ENCODE assay signal across 8 cellular contexts in the genomic region with DNA sequence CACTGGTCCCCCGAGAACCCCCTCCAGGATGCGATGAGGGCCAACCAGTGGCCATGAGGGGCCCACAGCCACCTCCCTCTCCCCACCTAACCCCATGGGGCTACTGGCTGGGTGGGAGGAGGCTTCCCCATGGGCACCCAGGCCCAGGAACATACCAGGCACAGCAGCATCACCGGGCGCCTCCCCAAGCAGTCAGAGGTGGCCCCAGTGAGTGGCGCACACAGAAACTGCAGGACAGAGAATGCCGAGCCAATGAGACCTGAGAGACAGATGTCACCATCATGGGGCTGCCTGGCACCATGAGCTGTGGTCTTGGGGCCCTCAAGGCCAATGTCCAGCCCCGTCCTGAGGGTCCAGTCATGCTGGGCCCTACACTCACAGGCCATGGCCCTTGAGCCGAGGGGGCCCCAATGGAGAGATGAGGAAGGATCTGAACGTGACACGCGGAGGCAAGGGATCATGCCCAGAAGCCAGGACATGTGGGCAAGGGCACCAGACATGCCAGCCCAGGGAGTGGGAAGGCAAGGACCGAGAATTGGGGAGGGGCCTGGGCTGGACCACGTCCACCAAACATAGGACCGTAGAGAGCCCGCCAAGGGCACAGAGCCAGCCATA. TPM values are rescaled to one million over a fixed set of nuclear protein-coding genes. Genes with fewer than 3 reads are reported as not detected.
DNase-seq lines count a peak whose midpoint lies in the region; ATAC-seq and TF ChIP-seq lines count a peak whose summit lies in the region.

No MANE protein-coding gene starts in this region.

- H3K4me3 ChIP-seq in left ventricle myocardium inferior = peak overlapping the region; percentile 84

- H3K27ac ChIP-seq in left ventricle myocardium inferior (replicated peaks) = peak overlapping the region; percentile 86

- ATAC-seq in activated T-cell treated with anti-CD3 and anti-CD28 coated beads, Interleukin-2, amount 50 U/mL, for 4 hours = no peak
- no peak for ATAC-seq in stimulated activated naive CD8-positive, alpha-beta T cell treated with anti-CD3 and anti-CD28 coated beads, Interleukin-15, amount 100 ng/mL, for 72 hours

- no peak for TF ChIP-seq CTCF in left ventricle myocardium inferior (IDR thresholded peaks at IDR 0.05; ENCODE audit: borderline replicate concordance)

- H3K4me3 Mint-ChIP-seq in activated T-cell treated with anti-CD3 and anti-CD28 coated beads, Interleukin-2, amount 50 U/mL, for 4 hours = peak overlapping the region; percentile 93
- H3K4me3 Mint-ChIP-seq in stimulated activated naive CD8-positive, alpha-beta T cell treated with anti-CD3 and anti-CD28 coated beads, Interleukin-15, amount 100 ng/mL, for 72 hours = peak overlapping the region; percentile 90 to 93

- DNase-seq in DMS53 (lab: John Stamatoyannopoulos, UW) = peak; percentile 54
- no peak for DNase-seq in DMS53 treated with DMSO at 0.1 percent for 48 hours (lab: John Stamatoyannopoulos, UW; ENCODE audit: unreplicated experiment)
- DNase-seq in activated T-cell treated with anti-CD3 and anti-CD28 coated beads, Interleukin-2, amount 50 U/mL, for 4 hours = no peak
- peak; percentile 18 for DNase-seq in left ventricle myocardium inferior
- peak in 1 of 2 donors; percentile 30 for DNase-seq in stimulated activated naive CD8-positive, alpha-beta T cell treated with anti-CD3 and anti-CD28 coated beads, Interleukin-15, amount 100 ng/mL, for 72 hours
- DNase-seq in DMS 273 (lab: John Stamatoyannopoulos, UW; ENCODE audit: unreplicated experiment) = no peak
- DNase-seq in NCI-H345 treated with DMSO at 0.1 percent for 48 hours (lab: John Stamatoyannopoulos, UW; ENCODE audit: unreplicated experiment) = no peak
- DNase-seq in NCI-H345 (lab: John Stamatoyannopoulos, UW) = no peak

- H3K4me1 Mint-ChIP-seq in activated T-cell treated with anti-CD3 and anti-CD28 coated beads, Interleukin-2, amount 50 U/mL, for 4 hours (ENCODE audit: low read depth) = peaks cover 43% of the 10 kb centered on the region
- H3K4me1 Mint-ChIP-seq in stimulated activated naive CD8-positive, alpha-beta T cell treated with anti-CD3 and anti-CD28 coated beads, Interleukin-15, amount 100 ng/mL, for 72 hours = peaks cover 63% of the 10 kb centered on the region

- no peaks in the 10 kb centered on the region for H3K27me3 Mint-ChIP-seq in activated T-cell treated with anti-CD3 and anti-CD28 coated beads, Interleukin-2, amount 50 U/mL, for 4 hours (ENCODE audit: low read depth)
- H3K27me3 Mint-ChIP-seq in stimulated activated naive CD8-positive, alpha-beta T cell treated with anti-CD3 and anti-CD28 coated beads, Interleukin-15, amount 100 ng/mL, for 72 hours = no peaks in the 10 kb centered on the region

- H3K4me1 ChIP-seq in left ventricle myocardium inferior = peaks cover 72% of the 10 kb centered on the region

- peaks cover 37% of the 10 kb centered on the region for H3K36me3 ChIP-seq in left ventricle myocardium inferior

- peak overlapping the region; percentile 59 for H3K27ac Mint-ChIP-seq in stimulated activated naive CD8-positive, alpha-beta T cell treated with anti-CD3 and anti-CD28 coated beads, Interleukin-15, amount 100 ng/mL, for 72 hours

- H3K9me3 ChIP-seq in left ventricle myocardium inferior (replicated peaks) = no peaks in the 10 kb centered on the region

- H3K36me3 Mint-ChIP-seq in activated T-cell treated with anti-CD3 and anti-CD28 coated beads, Interleukin-2, amount 50 U/mL, for 4 hours (ENCODE audit: insufficient read depth) = peaks cover 24% of the 10 kb centered on the region

- H3K9me3 Mint-ChIP-seq in activated T-cell treated with anti-CD3 and anti-CD28 coated beads, Interleukin-2, amount 50 U/mL, for 4 hours = no peaks in the 10 kb centered on the region
- H3K9me3 Mint-ChIP-seq in stimulated activated naive CD8-positive, alpha-beta T cell treated with anti-CD3 and anti-CD28 coated beads, Interleukin-15, amount 100 ng/mL, for 72 hours = no peaks in the 10 kb centered on the region

- intact Hi-C loops in left ventricle myocardium inferior (cut with micrococcal nuclease) = no loop called here

- no peaks in the 10 kb centered on the region for H3K27me3 ChIP-seq in left ventricle myocardium inferior (ENCODE audit: low read depth)

RNA-seq across cellular contexts. Expression of a gene that starts 30.1 kb away (rescaled TPM):
- 100 to 1,000 TPM; 165 to 187 (median 179) TPM for total RNA-seq in activated T-cell treated with anti-CD3 and anti-CD28 coated beads, Interleukin-2, amount 50 U/mL, for 4 hours
- total RNA-seq in left ventricle myocardium inferior = 17.4 TPM

RNA-seq across cellular contexts. Expression of a gene that starts 30.3 kb away (rescaled TPM):
- total RNA-seq in activated T-cell treated with anti-CD3 and anti-CD28 coated beads, Interleukin-2, amount 50 U/mL, for 4 hours = 1 to 10 TPM; 2.7 to 3.0 (median 2.9) TPM
- total RNA-seq in left ventricle myocardium inferior = 9.0 TPM

Comparison
In these comparisons a context has a peak if more than half of its experiments do, and no peak if none do; other contexts are left out.
1. DNase-seq: peak in DMS53 (single experiment) and left ventricle myocardium inferior (single experiment); none in DMS53 treated with DMSO at 0.1 percent for 48 hours (single experiment), activated T-cell treated with anti-CD3 and anti-CD28 coated beads, Interleukin-2, amount 50 U/mL, for 4 hours (single experiment), DMS 273 (single experiment), NCI-H345 treated with DMSO at 0.1 percent for 48 hours (single experiment) and NCI-H345 (single experiment).